Comparison of ENCODE assay signal across 1 cellular context in genomic region chr3:177427096-177427495, GRCh38.
TF ChIP-seq lines count a peak whose summit lies in the region.

No MANE protein-coding gene starts in this region.

TF ChIP-seq in GM23338, 12 proteins besides CTCF, POLR2A, EP300 and RAD21 (continued from another document):
- TF ChIP-seq REST (IDR thresholded peaks at IDR 0.05; ENCODE audit: unreplicated experiment): no peak
- no peak for TF ChIP-seq NANOG (IDR thresholded peaks at IDR 0.05; ENCODE audit: borderline replicate concordance)
- TF ChIP-seq EZH2 (IDR thresholded peaks at IDR 0.05; ENCODE audit: low read depth, unreplicated experiment): no peak
